7 cellular contexts compared by ENCODE assay signal in the genomic region with DNA sequence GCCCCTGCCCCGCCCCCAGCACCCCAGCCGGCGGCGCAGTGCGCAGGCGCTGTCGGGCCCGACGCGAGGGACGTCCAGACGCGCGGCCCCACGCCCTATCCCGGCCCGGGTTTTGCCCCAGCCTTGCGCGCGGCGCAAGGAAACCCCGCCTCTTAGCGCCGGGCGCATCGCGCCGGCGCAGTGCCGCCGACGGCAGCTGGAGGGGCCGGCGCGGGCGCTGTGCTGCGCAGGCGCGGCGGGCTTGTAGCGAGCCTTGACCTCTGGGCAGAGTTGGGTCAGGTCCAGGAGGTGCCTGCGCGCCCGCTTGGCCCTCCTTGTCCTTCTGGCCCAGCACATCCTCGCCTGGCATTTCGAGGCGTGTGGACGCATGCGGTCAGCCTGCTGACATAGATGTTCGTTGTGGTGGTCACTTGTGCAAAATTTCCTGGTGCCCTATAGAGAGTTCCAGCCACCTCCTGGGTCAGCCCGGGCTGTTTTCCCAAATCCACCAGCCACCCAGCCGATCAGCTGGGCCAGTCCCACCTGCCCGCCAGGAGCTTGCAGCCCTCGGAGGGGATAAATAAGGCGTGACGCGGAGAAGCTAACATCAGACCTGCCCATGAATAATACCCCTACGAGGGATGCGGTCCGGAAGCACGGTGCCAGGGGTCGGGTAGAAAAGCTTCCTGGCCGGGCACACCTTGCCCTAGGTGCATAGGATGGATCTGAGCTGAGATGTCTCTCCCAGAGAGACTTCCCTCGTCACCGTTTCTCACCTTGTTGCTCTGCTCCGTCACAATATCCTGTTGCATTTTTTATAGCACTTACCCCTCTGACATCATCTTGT.
A peak's percentile ranks its signal among the peaks of the same experiment; 100 is the strongest.
DNase-seq lines count a peak whose midpoint lies in the region; ATAC-seq, FAIRE-seq and TF ChIP-seq lines count a peak whose summit lies in the region.

No MANE protein-coding gene starts in this region.

- peak; percentile 73 for FAIRE-seq in GM18507 (lab: Jason Lieb, UNC)

- ATAC-seq in HG02943 (IDR thresholded peaks at IDR 0.05; ENCODE audit: low read depth, unreplicated experiment) = peak; percentile 89

- TF ChIP-seq CTCF in astrocyte of the cerebellum (IDR thresholded peaks at IDR 0.05; ENCODE audit: low read depth, low read length, missing control alignments) = no peak
- TF ChIP-seq CTCF in retinal pigment epithelial cell (conservative IDR thresholded peaks at IDR 0.05; ENCODE audit: low read depth, low read length) = no peak

- DNase-seq in GM18507 (ENCODE audit: extremely low spot score, insufficient read length, low read depth) (peak; percentile 98), NCI-H1930 (lab: John Stamatoyannopoulos, UW) (peak; percentile 91 to 97), T-helper 22 cell (ENCODE audit: low read depth) (peak; percentile 87), astrocyte of the cerebellum (ENCODE audit: low read depth) (no peak), hippocampal formation (lab: John Stamatoyannopoulos, UW) (peak; percentile 75 to 86), retinal pigment epithelial cell (ENCODE audit: low read depth) (peak; percentile 43)

- H3K4me3 ChIP-seq in astrocyte of the cerebellum (ENCODE audit: low read depth, low read length) = peak overlapping the region; percentile 78
- H3K4me3 ChIP-seq in retinal pigment epithelial cell (ENCODE audit: low read length) = peak overlapping the region; percentile 71

- in situ Hi-C loops in astrocyte of the cerebellum (cut with HindIII; ENCODE audit: low sequenced_read_pairs) = no loop called here
